In genomic region chr19:16111909-16112752, GRCh38 we compare ENCODE assay signal across 1 cellular context.
TF ChIP-seq lines count a peak whose summit lies in the region.

No MANE protein-coding gene starts in this region.

TF ChIP-seq in HepG2, 621 proteins besides CTCF, POLR2A, EP300 and RAD21 (continued from another document and continues in another):
- TF ChIP-seq ARID3A (IDR thresholded peaks at IDR 0.05; ENCODE audit: low read depth, low read length) (no peak), ZNF720 (CRISPR knock-in tag; IDR thresholded peaks at IDR 0.05) (no peak), ZNF383 (CRISPR knock-in tag; IDR thresholded peaks at IDR 0.05; ENCODE audit: borderline replicate concordance) (no peak), ZNF567 (CRISPR knock-in tag; IDR thresholded peaks at IDR 0.05; ENCODE audit: borderline replicate concordance) (no peak), ZBTB3 (CRISPR knock-in tag; IDR thresholded peaks at IDR 0.05; ENCODE audit: borderline replicate concordance, low read depth) (no peak), DPF2 (CRISPR knock-in tag; IDR thresholded peaks at IDR 0.05; ENCODE audit: borderline replicate concordance, low read depth) (no peak), ASH2L (IDR thresholded peaks at IDR 0.05; ENCODE audit: insufficient read length, low read depth, low read length) (no peak), RCOR2 (CRISPR knock-in tag; IDR thresholded peaks at IDR 0.05) (0 out of 2 replicates have a peak, but pooled peaks have one; percentile 46), ZNF431 (CRISPR knock-in tag; IDR thresholded peaks at IDR 0.05; ENCODE audit: borderline replicate concordance, low read depth) (no peak), BRD4 (CRISPR knock-in tag; IDR thresholded peaks at IDR 0.05) (0 out of 2 replicates have a peak, but pooled peaks have one; percentile 37), ZNF709 (CRISPR knock-in tag; IDR thresholded peaks at IDR 0.05) (no peak), TRIM22 (IDR thresholded peaks at IDR 0.05) (no peak), UBTF (CRISPR knock-in tag; IDR thresholded peaks at IDR 0.05) (no peak), THAP7 (CRISPR knock-in tag; IDR thresholded peaks at IDR 0.05) (no peak), NCOA5 (CRISPR knock-in tag; IDR thresholded peaks at IDR 0.05) (no peak), ZNF451 (CRISPR knock-in tag; IDR thresholded peaks at IDR 0.05) (no peak), ZNF441 (CRISPR knock-in tag; IDR thresholded peaks at IDR 0.05; ENCODE audit: borderline replicate concordance) (no peak), SNAPC5 (CRISPR knock-in tag; IDR thresholded peaks at IDR 0.05; ENCODE audit: borderline replicate concordance) (no peak), RFX3 (CRISPR knock-in tag; IDR thresholded peaks at IDR 0.05) (no peak), ZBTB46 (CRISPR knock-in tag; IDR thresholded peaks at IDR 0.05; ENCODE audit: borderline replicate concordance) (no peak), RFXAP (CRISPR knock-in tag; IDR thresholded peaks at IDR 0.05; ENCODE audit: borderline replicate concordance) (no peak), SMYD3 (CRISPR knock-in tag; IDR thresholded peaks at IDR 0.05) (no peak), ZKSCAN1 (IDR thresholded peaks at IDR 0.05; ENCODE audit: low read length) (0 out of 2 replicates have a peak, but pooled peaks have one; percentile 14), CREBL2 (CRISPR knock-in tag; IDR thresholded peaks at IDR 0.05; ENCODE audit: borderline replicate concordance) (no peak), FUBP1 (CRISPR knock-in tag; IDR thresholded peaks at IDR 0.05; ENCODE audit: borderline replicate concordance) (no peak), POGZ (CRISPR knock-in tag; IDR thresholded peaks at IDR 0.05) (no peak; the same call in 1 of the 2 replicates), ARID2 (CRISPR knock-in tag; IDR thresholded peaks at IDR 0.05; ENCODE audit: borderline replicate concordance) (no peak), ZNF790 (CRISPR knock-in tag; IDR thresholded peaks at IDR 0.05; ENCODE audit: borderline replicate concordance) (no peak), RAD51 (IDR thresholded peaks at IDR 0.05; ENCODE audit: borderline replicate concordance) (no peak), MLLT10 (CRISPR knock-in tag; IDR thresholded peaks at IDR 0.05) (no peak), ADNP (CRISPR knock-in tag; IDR thresholded peaks at IDR 0.05) (peak; percentile 90; the same call in 1 of the 2 replicates), ZNF674 (CRISPR knock-in tag; IDR thresholded peaks at IDR 0.05; ENCODE audit: low read depth) (no peak), ZNF678 (CRISPR knock-in tag; IDR thresholded peaks at IDR 0.05) (no peak), GMEB2 (CRISPR knock-in tag; IDR thresholded peaks at IDR 0.05; ENCODE audit: low read depth) (no peak), ZNF782 (CRISPR knock-in tag; IDR thresholded peaks at IDR 0.05; ENCODE audit: borderline replicate concordance) (no peak), TFE3 (CRISPR knock-in tag; IDR thresholded peaks at IDR 0.05) (no peak; the same call in 1 of the 2 replicates), ZNF879 (CRISPR knock-in tag; IDR thresholded peaks at IDR 0.05) (no peak), RFXANK (CRISPR knock-in tag; IDR thresholded peaks at IDR 0.05) (no peak), SIN3A (IDR thresholded peaks at IDR 0.05; ENCODE audit: borderline replicate concordance, low read depth, low read length) (peak; percentile 77; the same call in 1 of the 2 replicates), MED13 (CRISPR knock-in tag; IDR thresholded peaks at IDR 0.05) (no peak; the same call in 1 of the 2 replicates), RORA (CRISPR knock-in tag; IDR thresholded peaks at IDR 0.05) (no peak), NFKBIZ (CRISPR knock-in tag; IDR thresholded peaks at IDR 0.05) (no peak), SMAD1 (CRISPR knock-in tag; IDR thresholded peaks at IDR 0.05; ENCODE audit: borderline replicate concordance, low read depth) (no peak), ZNF260 (CRISPR knock-in tag; IDR thresholded peaks at IDR 0.05; ENCODE audit: borderline replicate concordance, low read depth) (no peak), U2AF2 (IDR thresholded peaks at IDR 0.05; ENCODE audit: low read depth, low read length) (no peak), ZNF597 (CRISPR knock-in tag; IDR thresholded peaks at IDR 0.05) (no peak), POLR2AphosphoS5 (IDR thresholded peaks at IDR 0.05; ENCODE audit: low read depth, low read length) (peak; percentile 82; the same call in 1 of the 2 replicates), ATF6 (CRISPR knock-in tag; conservative IDR thresholded peaks at IDR 0.05) (no peak), ZNF747 (CRISPR knock-in tag; IDR thresholded peaks at IDR 0.05; ENCODE audit: borderline replicate concordance) (no peak), ZBTB42 (CRISPR knock-in tag; IDR thresholded peaks at IDR 0.05) (no peak), KDM5A (IDR thresholded peaks at IDR 0.05; ENCODE audit: borderline replicate concordance, low read length) (peak; percentile 71), AGO2 (optimal IDR thresholded peaks at IDR 0.05; ENCODE audit: low read depth, low read length) (peak; percentile 20), ZFP36L1 (CRISPR knock-in tag; IDR thresholded peaks at IDR 0.05) (no peak)
